ENCODE assay signal across 1 cellular context in the genomic region with DNA sequence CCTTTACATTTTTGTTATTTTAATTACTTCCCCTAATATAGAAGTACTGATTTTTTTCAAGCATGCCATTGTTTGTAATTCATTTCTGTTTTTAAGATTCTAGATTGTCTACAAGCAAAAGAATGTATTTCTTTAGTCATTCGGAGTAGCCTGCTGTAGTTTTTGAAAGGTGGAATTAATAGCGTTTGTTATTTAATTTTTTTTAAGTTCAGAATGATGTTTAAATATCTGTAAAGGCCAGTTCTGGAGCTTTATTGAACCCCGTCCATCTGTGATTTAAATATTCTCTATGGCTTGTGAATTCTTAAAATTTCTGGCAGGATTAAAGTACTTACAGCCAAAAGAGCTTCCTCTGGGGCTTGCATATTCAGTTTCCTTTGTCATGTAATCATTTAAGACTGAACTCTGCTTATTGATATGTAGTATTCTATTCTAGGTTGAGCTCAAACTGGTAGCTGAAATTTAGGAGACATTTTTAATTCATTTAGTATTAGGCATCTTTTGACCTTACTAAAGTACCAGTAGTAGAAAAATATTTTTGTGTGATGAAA.
TF ChIP-seq lines count a peak whose summit lies in the region.

No MANE protein-coding gene starts in this region.

TF ChIP-seq in endothelial cell of umbilical vein, 7 proteins besides CTCF, POLR2A, EP300 and RAD21:
- TF ChIP-seq MYC (IDR thresholded peaks at IDR 0.05; ENCODE audit: low read depth, low read length) (no peak), FOS (IDR thresholded peaks at IDR 0.05; ENCODE audit: borderline replicate concordance, insufficient read depth, low read length) (no peak), POLR2AphosphoS5 (IDR thresholded peaks at IDR 0.05; ENCODE audit: insufficient read depth, low read depth, low read length) (no peak), EZH2 (IDR thresholded peaks at IDR 0.05; ENCODE audit: borderline replicate concordance, low read depth, low read length, severe bottlenecking) (no peak), JUN (IDR thresholded peaks at IDR 0.05; ENCODE audit: borderline replicate concordance, insufficient read depth, insufficient read length, low read depth) (no peak), GATA2 (IDR thresholded peaks at IDR 0.05; ENCODE audit: insufficient read depth, insufficient read length, low read depth, low read length) (no peak)
- TF ChIP-seq, protein P1, sequence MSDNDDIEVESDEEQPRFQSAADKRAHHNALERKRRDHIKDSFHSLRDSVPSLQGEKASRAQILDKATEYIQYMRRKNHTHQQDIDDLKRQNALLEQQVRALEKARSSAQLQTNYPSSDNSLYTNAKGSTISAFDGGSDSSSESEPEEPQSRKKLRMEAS (IDR thresholded peaks at IDR 0.05; ENCODE audit: insufficient read depth, insufficient read length): no peak
